Comparison of ENCODE assay signal across 8 cellular contexts in the genomic region with DNA sequence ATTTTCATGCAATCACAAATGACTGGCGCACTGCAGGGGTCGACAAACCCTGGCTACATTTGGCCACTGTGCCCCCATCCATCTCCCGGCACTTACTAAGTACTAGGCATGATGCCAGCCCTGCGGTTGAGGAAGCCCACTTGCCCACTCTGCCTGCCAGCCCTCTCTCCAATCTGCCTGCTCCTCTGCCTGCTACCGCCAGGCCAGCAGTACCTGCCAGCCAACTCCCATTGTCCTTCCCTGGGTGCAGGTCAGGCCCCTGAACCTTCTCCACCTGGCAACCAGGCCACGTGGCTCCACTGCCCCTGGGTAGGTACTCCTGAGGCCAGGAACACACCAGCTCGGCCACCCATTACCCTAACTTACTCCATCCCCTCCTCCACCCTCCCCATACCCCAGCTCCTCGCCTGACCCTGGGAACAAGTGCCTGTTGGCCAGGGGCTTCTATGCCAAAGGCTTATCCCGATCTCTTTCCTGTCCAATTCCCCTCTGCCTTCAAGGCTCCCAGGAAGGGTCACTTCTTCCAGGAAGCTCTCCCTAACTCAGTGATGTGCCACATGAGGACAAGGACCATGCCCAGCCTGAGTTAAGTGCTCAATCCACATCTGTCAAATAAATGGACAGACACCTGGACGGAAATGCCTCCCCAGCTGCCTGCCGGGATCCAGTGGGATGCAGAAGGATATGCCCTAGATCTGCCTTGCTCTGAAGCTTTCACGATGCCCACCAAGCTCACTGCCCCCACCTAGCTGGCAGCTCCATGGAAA. TPM values are rescaled to one million over a fixed set of nuclear protein-coding genes. Genes with fewer than 3 reads are reported as not detected.
DNase-seq lines count a peak whose midpoint lies in the region; ATAC-seq and TF ChIP-seq lines count a peak whose summit lies in the region.

No MANE protein-coding gene starts in this region.

- H3K4me1 ChIP-seq in H9 (ENCODE audit: insufficient read depth, low read length) = peaks cover 9% of the 10 kb centered on the region; the same call in 1 of the 2 replicates
- H3K4me1 ChIP-seq in OCI-LY7 (ENCODE audit: insufficient read depth, low read length, poor library complexity, severe bottlenecking) = peaks cover 88% of the 10 kb centered on the region
- H3K4me1 ChIP-seq in endocrine pancreas (ENCODE audit: control insufficient read depth, insufficient read depth, low read length) = no peaks in the 10 kb centered on the region

- peak overlapping the region; percentile 82 to 84 (median 84); a peak in 4 of 7 replicates for H3K27ac Mint-ChIP-seq in H9

- no peak overlapping the region for H3K9ac ChIP-seq in H9 (ENCODE audit: extremely low read depth, insufficient read length, low read length)
- H3K9ac ChIP-seq in endocrine pancreas (ENCODE audit: control insufficient read depth, insufficient read depth, low read length) = peak overlapping the region; percentile 50

- H3K79me1 ChIP-seq in H9 (ENCODE audit: insufficient read depth, low read depth, low read length, poor library complexity, severe bottlenecking) = peaks cover 9% of the 10 kb centered on the region

- H2AFZ ChIP-seq in H9 (ENCODE audit: low read length) (no peak overlapping the region), OCI-LY7 (ENCODE audit: low read length) (no peak overlapping the region)

- no peaks in the 10 kb centered on the region for H3K9me2 ChIP-seq in OCI-LY7 (ENCODE audit: insufficient read depth, low read length)

- no CpG with 5 or more reads among the region's 12 CpGs for WGBS in H9 (ENCODE audit: extremely low coverage, insufficient read length, low lambda C conversion rate)

- no peaks in the 10 kb centered on the region; the same call in 1 of the 2 replicates for H3K27me3 Mint-ChIP-seq in H9 (ENCODE audit: low read depth)

- no peak overlapping the region for H2BK12ac ChIP-seq in H9 (ENCODE audit: insufficient read length, low read depth, low read length)

- POLR2A ChIA-PET in OCI-LY7 (lab: Charles Lee) = interaction anchor here (0.7 to 1.7 kb wide), 3 partner anchors 13 to 22 kb away, joined by 3 to 4 read pairs (median 3); no protein-coding TSS in a partner anchor

- H4K91ac ChIP-seq in H9 (ENCODE audit: insufficient read length, low read depth, low read length) = no peak overlapping the region

- H3K4ac ChIP-seq in H9 (ENCODE audit: low read depth, low read length) = no peak overlapping the region

- no peak overlapping the region for H3K14ac ChIP-seq in H9 (ENCODE audit: insufficient read depth, low read length)

- H3K27ac ChIP-seq in H9 (ENCODE audit: insufficient read length, low read depth, low read length) = no peak overlapping the region
- H3K27ac ChIP-seq in OCI-LY7 (ENCODE audit: low read depth, low read length, poor library complexity, severe bottlenecking) = peak overlapping the region; percentile 95

- H2BK5ac ChIP-seq in H9 (ENCODE audit: insufficient read length, low read length) = no peak overlapping the region

- no peak overlapping the region for H2BK120ac ChIP-seq in H9 (ENCODE audit: low read depth, low read length, poor library complexity, severe bottlenecking)

- no peak overlapping the region for H3K56ac ChIP-seq in H9 (ENCODE audit: insufficient read length, low read depth, low read length)

- H3K9me3 ChIP-seq in H9 (ENCODE audit: control insufficient read depth, low read depth, low read length) = no peaks in the 10 kb centered on the region
- H3K9me3 ChIP-seq in OCI-LY7 (ENCODE audit: low read length) = no peaks in the 10 kb centered on the region
- no peaks in the 10 kb centered on the region for H3K9me3 ChIP-seq in endocrine pancreas (ENCODE audit: control insufficient read depth, low read length)

- H3K18ac ChIP-seq in H9 (ENCODE audit: insufficient read length, low read depth, low read length) = no peak overlapping the region

- H3K23me2 ChIP-seq in H9 (ENCODE audit: insufficient read length, low read depth, low read length, poor library complexity, severe bottlenecking) = peaks cover 4% of the 10 kb centered on the region

- BruUV-seq in OCI-LY7 (replicated peaks; lab: Mats Ljungman, UMichigan) = no TSS peak

- H2BK15ac ChIP-seq in H9 (ENCODE audit: low read depth, low read length) = no peak overlapping the region

- H2AK5ac ChIP-seq in H9 (ENCODE audit: insufficient read length, low read length) = no peak overlapping the region

- H2BK20ac ChIP-seq in H9 (ENCODE audit: low read depth, low read length, poor library complexity, severe bottlenecking) = no peak overlapping the region

- H3K4me3 ChIP-seq in OCI-LY7 (ENCODE audit: low read depth, low read length, poor library complexity, severe bottlenecking) = peak overlapping the region; percentile 80
- H3K4me3 ChIP-seq in endocrine pancreas (ENCODE audit: control insufficient read depth, insufficient read depth, low read length) = no peak overlapping the region

- peaks cover 59% of the 10 kb centered on the region for H3K36me3 ChIP-seq in OCI-LY7 (ENCODE audit: insufficient read depth, low read length)
- H3K36me3 ChIP-seq in endocrine pancreas (ENCODE audit: control insufficient read depth, insufficient read depth, low read length) = no peaks in the 10 kb centered on the region

- H3K79me2 ChIP-seq in H9 (ENCODE audit: insufficient read depth, low read length) (peaks cover 60% of the 10 kb centered on the region; the same call in 1 of the 2 replicates), OCI-LY7 (ENCODE audit: insufficient read depth, low read depth, low read length) (peaks cover 87% of the 10 kb centered on the region)

- H3K27me3 ChIP-seq in H9 (ENCODE audit: insufficient read depth, low read length) (no peaks in the 10 kb centered on the region), endocrine pancreas (ENCODE audit: control insufficient read depth, insufficient read depth, low read length) (no peaks in the 10 kb centered on the region)

- CTCF ChIA-PET in OCI-LY7 (lab: Charles Lee; ENCODE audit: unreplicated experiment) = interaction anchor here (1.6 kb wide), 1 partner anchor 19 kb away, joined by 5 read pairs; no protein-coding TSS in a partner anchor

- H3T11ph ChIP-seq in H9 (ENCODE audit: low read length) = no peak overlapping the region

- no peak overlapping the region; a peak in 1 of 5 replicates for H3K4me3 Mint-ChIP-seq in H9

- H4K5ac ChIP-seq in H9 (ENCODE audit: insufficient read length, low read depth, low read length) = no peak overlapping the region

- H4K20me1 ChIP-seq in H9 (ENCODE audit: control insufficient read depth, insufficient read depth, insufficient read length) (peaks cover 4% of the 10 kb centered on the region), OCI-LY7 (ENCODE audit: insufficient read depth, low read length) (peaks cover 34% of the 10 kb centered on the region; the same call in 1 of the 2 replicates)

- intact Hi-C loops in OCI-LY7 (cut with micrococcal nuclease; ENCODE audit: unreplicated experiment) = no loop called here
- intact Hi-C loops in sciatic nerve (cut with DNase I) = no loop called here

- TF ChIP-seq CTCF in H9 (conservative IDR thresholded peaks at IDR 0.05) (no peak), OCI-LY7 (conservative IDR thresholded peaks at IDR 0.05; ENCODE audit: low read length) (no peak)

- DNase-seq in H9 (peak; percentile 26), OCI-LY7 (ENCODE audit: low spot score) (no peak), sciatic nerve (ENCODE audit: low spot score) (peak; percentile 58), NCI-H2107 (lab: John Stamatoyannopoulos, UW) (no peak), NCI-H226 (no peak)

- peaks cover 0 to 15% (median 0%) of the 10 kb centered on the region in 3 experiments; a peak in 2 of 7 replicates for H3K36me3 Mint-ChIP-seq in H9 (ENCODE audit: insufficient read depth in 1 of 3, low read depth in 3 of 3)

- H3K4me2 ChIP-seq in H9 (ENCODE audit: insufficient read depth, insufficient read length, low read length) (no peak overlapping the region), OCI-LY7 (ENCODE audit: low read length) (peak overlapping the region; percentile 84)

- ATAC-seq in sciatic nerve (no peak), HG03135 (IDR thresholded peaks at IDR 0.05; ENCODE audit: unreplicated experiment) (no peak), HG02884 (IDR thresholded peaks at IDR 0.05; ENCODE audit: unreplicated experiment) (no peak)

- no peak overlapping the region for H4K8ac ChIP-seq in H9 (replicated peaks; ENCODE audit: insufficient read length, low read depth, low read length)

- H3K4me1 Mint-ChIP-seq in H9 = peaks cover 68 to 83% of the 10 kb centered on the region in 2 experiments

- H3K9me3 Mint-ChIP-seq in H9 = no peaks in the 10 kb centered on the region; a peak in 1 of 5 replicates

- H3K23ac ChIP-seq in H9 (ENCODE audit: insufficient read length, low read depth, low read length) = no peak overlapping the region

RNA-seq across cellular contexts. Expression of a gene that starts 6.6 kb away (rescaled TPM):
- total RNA-seq in H9 (2021) = 52.3 and 59.5 TPM in 2 replicates
- 25.8 and 34.7 TPM in 2 replicates for total RNA-seq in OCI-LY7 (2014; rRNA removed; shearing (Covaris generic))
- 60.1 and 69.1 TPM in 2 replicates for total RNA-seq in OCI-LY7 (2022)
- total RNA-seq in sciatic nerve = 96.8 TPM

RNA-seq across cellular contexts. Expression of a gene that starts 36.5 kb away (rescaled TPM):
- total RNA-seq in H9 (2021) (44.7 and 46.1 TPM in 2 replicates), OCI-LY7 (2022) (47.7 and 50.7 TPM in 2 replicates), sciatic nerve (24.6 TPM)
- 31.6 and 49.7 TPM in 2 replicates for total RNA-seq in OCI-LY7 (2014; rRNA removed; shearing (Covaris generic))

RNA-seq across cellular contexts. Expression of a gene that starts 43.6 kb away (rescaled TPM):
- total RNA-seq in H9 (2021) (9.0 and 11.6 TPM in 2 replicates), OCI-LY7 (2022) (4.4 and 4.6 TPM in 2 replicates), sciatic nerve (2.0 TPM)
- total RNA-seq in OCI-LY7 (2014; rRNA removed; shearing (Covaris generic)) = 0.59 and 0.95 TPM in 2 replicates

RNA-seq across cellular contexts. Expression of a gene that starts 57.3 kb away (rescaled TPM):
- total RNA-seq in H9 (2021) = 15.4 and 16.5 TPM in 2 replicates
- 112 and 180 TPM in 2 replicates for total RNA-seq in OCI-LY7 (2014; rRNA removed; shearing (Covaris generic))
- 118 and 125 TPM in 2 replicates for total RNA-seq in OCI-LY7 (2022)
- 19.6 TPM for total RNA-seq in sciatic nerve

Comparison
In these comparisons a context has a peak if more than half of its experiments do, and no peak if none do; other contexts are left out.
1. DNase-seq: peak in H9 (single experiment) and sciatic nerve (single experiment); none in OCI-LY7 (single experiment), NCI-H2107 (single experiment) and NCI-H226 (single experiment).